In genomic region chr2:223039618-223040017, GRCh38 we compare ENCODE assay signal across 1 cellular context.
TF ChIP-seq lines count a peak whose summit lies in the region.

No MANE protein-coding gene starts in this region.

TF ChIP-seq in IMR-90, 13 proteins besides CTCF, POLR2A, EP300 and RAD21:
- TF ChIP-seq ELK1 (IDR thresholded peaks at IDR 0.05; ENCODE audit: borderline replicate concordance, low read depth, low read length): no peak
- no peak for TF ChIP-seq CEBPB (IDR thresholded peaks at IDR 0.05; ENCODE audit: low read depth, low read length)
- TF ChIP-seq RCOR1 (IDR thresholded peaks at IDR 0.05; ENCODE audit: insufficient replicate concordance, low read length): no peak
- no peak for TF ChIP-seq CHD1 (IDR thresholded peaks at IDR 0.05; ENCODE audit: low read depth, low read length)
- TF ChIP-seq NFE2L2 (IDR thresholded peaks at IDR 0.05; ENCODE audit: low read depth, low read length): peak; percentile 15; the same call in 1 of the 2 replicates
- no peak for TF ChIP-seq USF2 (IDR thresholded peaks at IDR 0.05; ENCODE audit: low read depth, low read length)
- no peak for TF ChIP-seq FOS (IDR thresholded peaks at IDR 0.05; ENCODE audit: low read depth, low read length)
- TF ChIP-seq MAZ (IDR thresholded peaks at IDR 0.05; ENCODE audit: borderline replicate concordance, low read depth, low read length): no peak
- no peak for TF ChIP-seq MXI1 (IDR thresholded peaks at IDR 0.05; ENCODE audit: borderline replicate concordance, low read depth, low read length)
- no peak for TF ChIP-seq BHLHE40 (IDR thresholded peaks at IDR 0.05; ENCODE audit: low read depth, low read length)
- peak; percentile 58 for TF ChIP-seq MAFK (IDR thresholded peaks at IDR 0.05; ENCODE audit: low read depth, low read length)
- TF ChIP-seq RFX5 (IDR thresholded peaks at IDR 0.05; ENCODE audit: low read depth, low read length): no peak
- TF ChIP-seq SMC3 (IDR thresholded peaks at IDR 0.05; ENCODE audit: low read depth, low read length): no peak
